Comparison of ENCODE assay signal across 7 cellular contexts in the genomic region with DNA sequence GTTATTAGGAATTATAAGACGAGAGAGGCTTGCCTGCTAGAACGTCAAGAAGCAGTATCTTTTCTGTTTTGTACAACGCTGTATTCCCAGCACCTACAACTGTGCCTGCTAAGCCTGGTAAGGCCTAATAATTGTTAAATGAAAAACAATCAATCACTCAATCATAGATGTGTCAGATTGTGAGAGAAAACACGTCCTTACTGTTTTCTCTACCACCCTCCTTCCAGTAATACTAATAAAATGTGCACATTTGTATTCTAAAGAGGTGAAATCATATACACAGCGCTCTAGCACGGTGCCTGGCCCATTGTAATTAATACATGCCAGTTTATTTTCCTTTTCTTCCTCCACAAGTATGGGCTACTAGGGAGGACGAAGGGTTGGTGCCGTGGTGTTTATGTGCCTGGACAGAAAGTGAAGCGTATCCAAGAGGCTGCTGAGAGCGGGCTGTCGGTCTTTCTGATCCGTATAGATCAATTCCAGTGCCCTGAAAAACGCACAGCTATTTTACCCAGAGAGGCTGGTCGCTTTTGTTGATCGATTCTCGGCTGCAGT. TPM values are rescaled to one million over a fixed set of nuclear protein-coding genes. Genes with fewer than 3 reads are reported as not detected.
A peak's percentile ranks its signal among the peaks of the same experiment; 100 is the strongest.
DNase-seq lines count a peak whose midpoint lies in the region; ATAC-seq, FAIRE-seq and TF ChIP-seq lines count a peak whose summit lies in the region.

No MANE protein-coding gene starts in this region.

- H3K27me3 Mint-ChIP-seq in T-cell, result peaks cover 12 to 26% of the 10 kb centered on the region in 2 donors

- peaks cover 13% of the 10 kb centered on the region for H3K4me1 ChIP-seq in hepatocyte (ENCODE audit: insufficient read depth)

- peak; percentile 31 for FAIRE-seq in GM18507 (lab: Jason Lieb, UNC)

- H3K4me3 Mint-ChIP-seq in T-cell, result peak overlapping the region in 2 of 3 donors; percentile 73 to 75

- H3K9me3 Mint-ChIP-seq in T-cell, result no peaks in the 10 kb centered on the region

- H3K27me3 ChIP-seq in hepatocyte, result peaks cover 9% of the 10 kb centered on the region

- H2AFZ ChIP-seq in hepatocyte, result peak overlapping the region; percentile 100

- H3K36me3 ChIP-seq in hepatocyte (replicated peaks; ENCODE audit: insufficient read depth, low read depth), result no peaks in the 10 kb centered on the region

- H3K27ac Mint-ChIP-seq in T-cell, result peak overlapping the region in 1 of 2 donors; percentile 13

- ATAC-seq in T-cell (replicated peaks in 1 of 4), result no peak
- ATAC-seq in GM18502 (IDR thresholded peaks at IDR 0.05; ENCODE audit: poor library complexity, unreplicated experiment), result no peak
- no peak for ATAC-seq in GM21619 (IDR thresholded peaks at IDR 0.05; ENCODE audit: unreplicated experiment)

- H3K4me3 ChIP-seq in hepatocyte, result no peak overlapping the region
- peak overlapping the region in 5 of 7 experiments; percentile 53 to 79 (median 71) for H3K4me3 ChIP-seq in skin epidermis

- DNase-seq in GM18507 (ENCODE audit: extremely low spot score, insufficient read length, low read depth) (no peak), T-cell (no peak), hepatocyte (ENCODE audit: low spot score) (no peak), GDM1 (lab: John Stamatoyannopoulos, UW) (no peak)

- H3K36me3 Mint-ChIP-seq in T-cell, result no peaks in the 10 kb centered on the region

- no peaks in the 10 kb centered on the region for H3K9me3 ChIP-seq in hepatocyte (ENCODE audit: low read depth)

- H4K20me1 ChIP-seq in hepatocyte (ENCODE audit: insufficient read depth, poor library complexity, severe bottlenecking), result peaks cover 11% of the 10 kb centered on the region

- H3K79me2 ChIP-seq in hepatocyte, result peaks cover 19% of the 10 kb centered on the region

- POLR2A ChIA-PET in T-cell (lab: Charles Lee), result no interaction called here

- CTCF ChIA-PET in T-cell (lab: Charles Lee), result no interaction called here

- 23% methylated on average over 16 of the region's 16 CpGs for WGBS in hepatocyte (ENCODE audit: low lambda C conversion rate, missing lambda C conversion rate)

- peak overlapping the region; percentile 99 for H3K4me2 ChIP-seq in hepatocyte

- H3K4me1 Mint-ChIP-seq in T-cell, result peaks cover 14 to 18% (median 16%) of the 10 kb centered on the region in 3 donors

- no peaks in the 10 kb centered on the region for H3K9me2 ChIP-seq in hepatocyte (replicated peaks; ENCODE audit: insufficient read depth)

- H3K27ac ChIP-seq in hepatocyte (no peak overlapping the region), skin epidermis (peak overlapping the region in 10 of 21 experiments; percentile 30 to 88 (median 82))

- no peak for TF ChIP-seq CTCF in hepatocyte (IDR thresholded peaks at IDR 0.05; ENCODE audit: poor library complexity)

RNA-seq across cellular contexts. Expression of a gene that starts 1.5 kb away (rescaled TPM):
- total RNA-seq in T-cell, result 10 to 100 TPM; 10.6 to 66.2 (median 37.6) TPM
- total RNA-seq in hepatocyte, result 13.0 and 40.9 TPM in 2 replicates
- polyA plus RNA-seq in hepatocyte, result 34.4 and 40.3 TPM in 2 replicates
